Comparison of ENCODE assay signal across 23 cellular contexts in the genomic region with DNA sequence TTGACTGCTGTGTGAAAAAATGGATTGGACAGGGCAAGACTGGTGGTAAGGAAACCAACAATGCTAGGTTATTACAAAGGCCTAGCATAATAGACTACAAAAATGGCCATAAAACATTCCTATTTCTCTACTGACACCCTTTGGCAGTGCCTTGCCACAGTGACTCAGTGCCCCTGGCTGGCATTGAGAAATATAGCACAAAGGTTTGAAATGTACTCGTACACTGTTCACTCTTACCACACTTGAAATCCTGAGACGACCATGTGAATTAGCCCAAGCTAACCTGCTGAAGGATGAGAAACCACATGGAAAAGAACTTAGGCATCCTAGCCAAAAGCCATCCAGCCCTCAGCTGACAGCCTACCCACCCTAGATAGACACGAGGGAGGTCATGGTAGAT.
DNase-seq lines count a peak whose midpoint lies in the region; TF ChIP-seq lines count a peak whose summit lies in the region.
"Had no signal": no experiment of that assay in that cellular context is flagged by ENCODE, and none has a peak within 500 bp of the region (broad histone marks: within the 10 kb centered on the region; RNA-seq: fewer than 3 reads in every experiment).

No MANE protein-coding gene starts in this region.

- H3K9ac ChIP-seq in Karpas-422 (ENCODE audit: low read length): no peak overlapping the region

- H3K4me3 ChIP-seq in ACC112 (ENCODE audit: low read depth, low read length) (no peak overlapping the region), astrocyte of the spinal cord (ENCODE audit: low read depth, low read length) (no peak overlapping the region), foreskin fibroblast (ENCODE audit: low read depth in 1 of 2, low read length in 2 of 2) (no peak overlapping the region), Karpas-422 (ENCODE audit: low read length) (no peak overlapping the region)
- H3K4me3 ChIP-seq: uterus had no signal

- CTCF ChIA-PET in GM10248 (lab: Yijun Ruan, JAX): no interaction called here

- H3K27ac ChIP-seq in ACC112 (ENCODE audit: low read depth, low read length) (no peak overlapping the region), Karpas-422 (ENCODE audit: low read length) (no peak overlapping the region)
- H3K27ac ChIP-seq: uterus had no signal

- no peaks in the 10 kb centered on the region for H3K9me3 ChIP-seq in Karpas-422 (ENCODE audit: low read length)
- H3K9me3 ChIP-seq: uterus had no signal

- in situ Hi-C loops in astrocyte of the spinal cord (cut with HindIII; ENCODE audit: low sequenced_read_pairs): no loop called here

- H2AFZ ChIP-seq in ACC112 (ENCODE audit: low read length, unreplicated experiment): peak overlapping the region; percentile 31
- no peak overlapping the region for H2AFZ ChIP-seq in Karpas-422 (ENCODE audit: low read length)

- POLR2A ChIA-PET in GM10248 (lab: Yijun Ruan, JAX): no interaction called here

- peak; percentile 48 for DNase-seq in M059J (ENCODE audit: low read depth)
- peak; percentile 24 for DNase-seq in astrocyte of the spinal cord (ENCODE audit: low read depth, low spot score)
- DNase-seq in foreskin fibroblast: peak; percentile 9 to 50
- no peak for DNase-seq in GM10248 (ENCODE audit: extremely low spot score)
- DNase-seq in Karpas-422: no peak
- DNase-seq in superior temporal gyrus (ENCODE audit: extremely low spot score): no peak
- no peak for DNase-seq in NK-92 (lab: John Stamatoyannopoulos, UW; ENCODE audit: unreplicated experiment)
- DNase-seq: activated CD4-positive, alpha-beta memory T cell treated with anti-CD3 and anti-CD28 coated beads for 36 hours; activated CD8-positive, alpha-beta memory T cell treated with anti-CD3 and anti-CD28 coated beads, Interleukin-2, amount 50 U/mL, for 4 hours; activated naive CD4-positive, alpha-beta T cell; AML-193; amniotic stem cell; CD4-positive, alpha-beta T cell; IMR-90; mesenchymal stem cell; NCI-H1930; nephron progenitor cell; NK-92 treated with Interleukin-12 subunit alpha and Interleukin-12 subunit beta, amount 100 ng/mL, for 24 hours; small intestine; stimulated activated naive CD4-positive, alpha-beta T cell treated with Interleukin-2 at 50 U/mL for 16 hours; T-helper 2 cell; uterus had no signal

- TF ChIP-seq CTCF in astrocyte of the spinal cord (IDR thresholded peaks at IDR 0.05; ENCODE audit: low read depth, low read length) (no peak), foreskin fibroblast (IDR thresholded peaks at IDR 0.05; ENCODE audit: low read depth, low read length) (no peak), GM10248 (IDR thresholded peaks at IDR 0.05; ENCODE audit: control extremely low read depth, extremely low read depth, low read depth, missing control alignments) (no peak)

- H3K36me3 ChIP-seq in ACC112 (ENCODE audit: insufficient read depth, low read length) (no peaks in the 10 kb centered on the region), Karpas-422 (ENCODE audit: insufficient read depth, low read length) (no peaks in the 10 kb centered on the region)
- H3K36me3 ChIP-seq: uterus had no signal

- H3K4me1 ChIP-seq in ACC112 (ENCODE audit: control insufficient read depth, insufficient read depth, low read length, unreplicated experiment) (peaks cover 11% of the 10 kb centered on the region), Karpas-422 (ENCODE audit: low read length) (no peaks in the 10 kb centered on the region)
- H3K4me1 ChIP-seq: uterus had no signal

- no peaks in the 10 kb centered on the region for H3K27me3 ChIP-seq in ACC112 (ENCODE audit: insufficient read depth, low read length)
- no peaks in the 10 kb centered on the region for H3K27me3 ChIP-seq in Karpas-422 (ENCODE audit: low read length)
- H3K27me3 ChIP-seq: uterus had no signal

- no peak overlapping the region for H3K4me2 ChIP-seq in Karpas-422 (ENCODE audit: low read depth, low read length, poor library complexity, severe bottlenecking)

- H3K9me2 ChIP-seq in Karpas-422 (replicated peaks; ENCODE audit: insufficient read depth, low read length): no peaks in the 10 kb centered on the region

- H4K20me1 ChIP-seq in Karpas-422 (ENCODE audit: insufficient read depth, low read depth, low read length): no peaks in the 10 kb centered on the region

- H3K79me2 ChIP-seq in ACC112 (ENCODE audit: control insufficient read depth, insufficient read depth, low read length, unreplicated experiment) (no peaks in the 10 kb centered on the region), Karpas-422 (ENCODE audit: low read length) (no peaks in the 10 kb centered on the region)

Comparison
In these comparisons a context has a peak if more than half of its experiments do, and no peak if none do; other contexts are left out.
1. DNase-seq: peak in M059J (single experiment), astrocyte of the spinal cord (single experiment) and foreskin fibroblast (2 of 2); none in GM10248 (single experiment), Karpas-422 (single experiment), superior temporal gyrus (single experiment) and NK-92 (single experiment).